Comparison of ENCODE assay signal across 11 cellular contexts in the genomic region with DNA sequence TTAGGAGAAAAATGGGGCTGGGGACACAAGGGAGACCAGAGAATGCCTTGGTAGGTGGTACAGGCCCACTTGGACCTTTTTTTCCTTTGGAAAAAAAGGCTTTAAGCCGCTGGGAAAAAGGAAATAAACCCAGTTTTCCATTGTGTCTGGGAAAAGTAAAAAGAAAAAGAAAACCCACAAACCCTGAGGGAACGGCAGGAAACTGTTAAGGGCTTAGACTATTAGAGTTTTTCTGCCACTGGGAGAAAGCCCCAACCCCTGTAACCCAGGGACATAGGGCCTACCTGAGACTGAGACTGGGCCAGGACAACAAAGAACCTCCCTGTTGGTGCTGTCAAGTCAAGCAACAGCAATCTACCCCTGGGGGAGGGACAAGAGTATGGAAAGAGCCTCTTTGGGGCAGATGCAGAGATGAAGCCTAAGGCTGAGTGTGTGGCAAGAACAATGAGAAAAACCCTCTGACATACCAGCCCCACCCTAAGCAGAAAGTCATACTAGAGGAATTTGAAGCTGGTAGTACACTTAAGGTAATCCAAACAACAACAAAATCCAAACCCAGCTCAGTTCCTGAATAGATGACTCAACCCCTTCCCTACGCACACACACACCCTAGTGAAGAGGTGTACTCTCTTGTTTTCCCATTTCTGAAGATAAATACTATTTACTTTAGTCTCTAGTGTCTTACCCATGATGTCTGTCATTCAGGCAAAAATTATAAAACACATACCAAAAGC. TPM values are rescaled to one million over a fixed set of nuclear protein-coding genes. Genes with fewer than 3 reads are reported as not detected.
A peak's percentile ranks its signal among the peaks of the same experiment; 100 is the strongest.
DNase-seq lines count a peak whose midpoint lies in the region; ATAC-seq and TF ChIP-seq lines count a peak whose summit lies in the region.
"Had no signal": no experiment of that assay in that cellular context is flagged by ENCODE, and none has a peak within 500 bp of the region (broad histone marks: within the 10 kb centered on the region; RNA-seq: fewer than 3 reads in every experiment).

No MANE protein-coding gene starts in this region.

- H3K36me3 ChIP-seq in ascending aorta (peaks cover 7 to 19% of the 10 kb centered on the region in 2 donors), kidney epithelial cell (ENCODE audit: control insufficient read depth, insufficient read depth, low read length) (no peaks in the 10 kb centered on the region), right atrium auricular region (peaks cover 4% of the 10 kb centered on the region)

- peak; percentile 19 to 89 for ATAC-seq in right cardiac atrium
- ATAC-seq in HG02885 (IDR thresholded peaks at IDR 0.05; ENCODE audit: poor library complexity, unreplicated experiment) = no peak
- ATAC-seq: naive thymus-derived CD4-positive, alpha-beta T cell; stimulated activated effector memory CD8-positive, alpha-beta T cell treated with anti-CD3 and anti-CD28 coated beads, Interleukin-12 subunit alpha, Interleukin-12 subunit beta, amount 100 ng/mL, for 72 hours had no signal

- intact Hi-C loops in right cardiac atrium (cut with DNase I) (no loop called here), cardiac septum (cut with DNase I) (no loop called here), ascending aorta (cut with DNase I) (no loop called here)

- no peaks in the 10 kb centered on the region for H3K9me3 ChIP-seq in right cardiac atrium (ENCODE audit: control insufficient read depth, low read length)
- no peaks in the 10 kb centered on the region for H3K9me3 ChIP-seq in ascending aorta
- H3K9me3 ChIP-seq in right atrium auricular region = no peaks in the 10 kb centered on the region

- WGBS in right cardiac atrium = 91% methylated on average over 3 of the region's 3 CpGs

- no peak overlapping the region for H3K4me3 ChIP-seq in right cardiac atrium (ENCODE audit: low read length)
- no peak overlapping the region for H3K4me3 ChIP-seq in ascending aorta
- no peak overlapping the region for H3K4me3 ChIP-seq in kidney epithelial cell (ENCODE audit: low read depth, low read length)
- no peak overlapping the region for H3K4me3 ChIP-seq in right atrium auricular region

- peaks cover 2% of the 10 kb centered on the region for H3K4me1 ChIP-seq in right cardiac atrium (ENCODE audit: control insufficient read depth, insufficient read depth, low read length)
- peaks cover 2 to 3% of the 10 kb centered on the region in 2 donors for H3K4me1 ChIP-seq in ascending aorta
- H3K4me1 ChIP-seq in right atrium auricular region = no peaks in the 10 kb centered on the region

- DNase-seq in right cardiac atrium (no peak), cardiac septum (ENCODE audit: low spot score) (no peak), ascending aorta (ENCODE audit: low spot score in 2 of 2) (no peak), kidney epithelial cell (ENCODE audit: low read depth) (peak; percentile 96), NCI-H146 treated with DMSO at 0.1 percent for 48 hours (lab: John Stamatoyannopoulos, UW; ENCODE audit: unreplicated experiment) (no peak), NCI-H1417 (lab: John Stamatoyannopoulos, UW) (no peak), right atrium auricular region (ENCODE audit: low spot score) (no peak)
- DNase-seq: aorta; naive thymus-derived CD4-positive, alpha-beta T cell had no signal

- H3K27me3 ChIP-seq in right cardiac atrium (ENCODE audit: control insufficient read depth, insufficient read depth) (no peaks in the 10 kb centered on the region), ascending aorta (no peaks in the 10 kb centered on the region), kidney epithelial cell (ENCODE audit: control insufficient read depth, insufficient read depth, low read length) (no peaks in the 10 kb centered on the region), right atrium auricular region (no peaks in the 10 kb centered on the region)

- H3K27ac ChIP-seq in right cardiac atrium (ENCODE audit: low read length) = no peak overlapping the region
- H3K27ac ChIP-seq in ascending aorta = peak overlapping the region; percentile 39 to 46
- no peak overlapping the region for H3K27ac ChIP-seq in right atrium auricular region

- no peak for TF ChIP-seq CTCF in ascending aorta (IDR thresholded peaks at IDR 0.05)
- no peak for TF ChIP-seq CTCF in kidney epithelial cell (IDR thresholded peaks at IDR 0.05; ENCODE audit: insufficient read depth, low read length, poor library complexity, severe bottlenecking)
- TF ChIP-seq CTCF in right atrium auricular region (IDR thresholded peaks at IDR 0.05) = no peak

RNA-seq across cellular contexts. Expression of a gene that starts 22.8 kb away (rescaled TPM):
- total RNA-seq in right cardiac atrium (10 to 100 TPM; 22.9 to 33.1 (median 25.8) TPM), cardiac septum (26.4 TPM), ascending aorta (6.8 TPM), kidney epithelial cell (17.3 and 20.0 TPM in 2 replicates), right atrium auricular region (10 to 100 TPM; 10.0 to 17.5 TPM)
- polyA plus RNA-seq in right cardiac atrium = 8.4 TPM

RNA-seq across cellular contexts. Expression of a gene that starts 56.1 kb away (rescaled TPM):
- total RNA-seq in right cardiac atrium = not detected
- polyA plus RNA-seq in right cardiac atrium = not detected
- total RNA-seq in cardiac septum = not detected
- not detected for total RNA-seq in ascending aorta
- total RNA-seq in kidney epithelial cell = not detected in 2 replicates
- not detected for total RNA-seq in right atrium auricular region
- total RNA-seq: aorta; naive thymus-derived CD4-positive, alpha-beta T cell had no signal
- polyA plus RNA-seq: aorta; naive thymus-derived CD4-positive, alpha-beta T cell had no signal

Comparison
In these comparisons a context has a peak if more than half of its experiments do, and no peak if none do; other contexts are left out.
1. H3K27ac ChIP-seq: peak in ascending aorta (2 of 2); none in right cardiac atrium (single experiment) and right atrium auricular region (0 of 2).